In genomic region chrX:70257599-70258288, GRCh38 we compare ENCODE assay signal across 33 cellular contexts. TPM values are rescaled to one million over a fixed set of nuclear protein-coding genes. Genes with fewer than 3 reads are reported as not detected.
"Had no signal": no experiment of that assay in that cellular context is flagged by ENCODE, and none has a peak within 500 bp of the region (broad histone marks: within the 10 kb centered on the region; RNA-seq: fewer than 3 reads in every experiment).

No MANE protein-coding gene starts in this region.

- ATAC-seq: activated CD8-positive, alpha-beta memory T cell treated with anti-CD3 and anti-CD28 coated beads, Interleukin-2, amount 10 ng/mL, durations not matched to agents 7 days and 5 days; activated CD8-positive, alpha-beta T cell treated with anti-CD3 and anti-CD28 coated beads, Interleukin-2, amount 10 ng/mL, durations not matched to agents 7 days and 5 days; activated naive CD4-positive, alpha-beta T cell treated with anti-CD3 and anti-CD28 coated beads, Interleukin-2, amount 50 U/mL, for 72 hours; left ventricle myocardium superior; naive thymus-derived CD4-positive, alpha-beta T cell; sciatic nerve; stimulated activated naive B cell treated with anti-CD40 and anti-IgM and Interleukin-4, amounts not matched to agents 10 μg/mL and 1 μg/mL and 100 μg/mL, for 72 hours had no signal

- DNase-seq: activated B cell treated with CpG ODN at 0.5 μM for 24 hours; activated CD4-positive, alpha-beta T cell treated with anti-CD3 and anti-CD28 coated beads, Interleukin-2, amount 50 U/mL, for 1 hour; activated CD8-positive, alpha-beta memory T cell treated with anti-CD3 and anti-CD28 coated beads, Interleukin-2, amount 10 ng/mL, durations not matched to agents 7 days and 5 days; activated CD8-positive, alpha-beta T cell treated with anti-CD3 and anti-CD28 coated beads, Interleukin-2, amount 10 ng/mL, durations not matched to agents 7 days and 5 days; activated naive CD4-positive, alpha-beta T cell; activated T-cell treated with anti-CD3 and anti-CD28 coated beads, Interleukin-2, amount 50 U/mL, for 48 hours; adrenal gland; aorta; dorsolateral prefrontal cortex; effector memory CD4-positive, alpha-beta T cell; islet precursor cell; left ventricle myocardium superior; mammary epithelial cell; naive thymus-derived CD4-positive, alpha-beta T cell; ovary; stimulated activated CD4-positive, alpha-beta T cell treated with anti-CD3 and anti-CD28 coated beads, Interleukin-4, amount 100 ng/mL, for 24 hours; stimulated activated naive B cell treated with anti-CD40 and anti-IgM and Interleukin-4, amounts not matched to agents 10 μg/mL and 1 μg/mL and 100 μg/mL, for 72 hours; stomach; T1000; thyroid gland; upper lobe of left lung had no signal

- H3K36me3 Mint-ChIP-seq: activated CD8-positive, alpha-beta memory T cell treated with anti-CD3 and anti-CD28 coated beads, Interleukin-2, amount 10 ng/mL, durations not matched to agents 7 days and 5 days; brain; mesothelial cell of epicardium had no signal

- H3K4me1 ChIP-seq: adrenal gland, stomach, thyroid gland, upper lobe of left lung, vagina had no signal

- H3K27ac Mint-ChIP-seq: activated B cell treated with CpG ODN at 0.5 μM for 24 hours; activated CD8-positive, alpha-beta memory T cell treated with anti-CD3 and anti-CD28 coated beads, Interleukin-2, amount 10 ng/mL, durations not matched to agents 7 days and 5 days; activated CD8-positive, alpha-beta T cell treated with anti-CD3 and anti-CD28 coated beads, Interleukin-2, amount 10 ng/mL, durations not matched to agents 7 days and 5 days; activated T-helper 2 cell treated with anti-CD3 and anti-CD28 coated beads, Interferon-gamma antibody, Interleukin-2, Interleukin-4, amounts not matched to agents 10 μg/mL and 5 μg/mL and 100 μg/mL, durations not matched to agents 14 hours and 24 hours and 36 hours; brain; mesothelial cell of epicardium; progenitor cell of endocrine pancreas; stimulated activated naive B cell treated with anti-CD40 and anti-IgM and Interleukin-4, amounts not matched to agents 10 μg/mL and 1 μg/mL and 100 μg/mL, for 72 hours; T-helper 1 cell treated with Interleukin-12 subunit alpha and Interleukin-12 subunit beta and Interleukin-4 antibody, amounts not matched to agents 30 μg/mL and 1 μg/mL, for 36 hours had no signal

- FAIRE-seq: frontal cortex had no signal

- H3K4me3 ChIP-seq: adrenal gland, coronary artery, dorsolateral prefrontal cortex, ovary, skin epidermis, stomach, thyroid gland, upper lobe of left lung, vagina had no signal

- H3K27ac ChIP-seq: adrenal gland, coronary artery, dorsolateral prefrontal cortex, ovary, skin epidermis, stomach, thyroid gland, upper lobe of left lung, vagina had no signal

- H3K27me3 Mint-ChIP-seq: activated B cell treated with CpG ODN at 0.5 μM for 24 hours; activated CD8-positive, alpha-beta memory T cell treated with anti-CD3 and anti-CD28 coated beads, Interleukin-2, amount 10 ng/mL, durations not matched to agents 7 days and 5 days; brain; naive thymus-derived CD4-positive, alpha-beta T cell; progenitor cell of endocrine pancreas had no signal

- H3K9me3 ChIP-seq: adrenal gland, ovary, thyroid gland, upper lobe of left lung, vagina had no signal

- H3K4me1 Mint-ChIP-seq: activated B cell treated with CpG ODN at 0.5 μM for 24 hours; brain; mesothelial cell of epicardium; stimulated activated naive B cell treated with anti-CD40 and anti-IgM and Interleukin-4, amounts not matched to agents 10 μg/mL and 1 μg/mL and 100 μg/mL, for 72 hours had no signal

- H3K36me3 ChIP-seq: adrenal gland, ovary, stomach, thyroid gland, upper lobe of left lung, vagina had no signal

- H3K9me3 Mint-ChIP-seq: activated B cell treated with CpG ODN at 0.5 μM for 24 hours; activated T-helper 2 cell treated with anti-CD3 and anti-CD28 coated beads, Interferon-gamma antibody, Interleukin-2, Interleukin-4, amounts not matched to agents 10 μg/mL and 5 μg/mL and 100 μg/mL, durations not matched to agents 14 hours and 24 hours and 36 hours; naive thymus-derived CD4-positive, alpha-beta T cell; T-helper 1 cell treated with Interleukin-12 subunit alpha and Interleukin-12 subunit beta and Interleukin-4 antibody, amounts not matched to agents 30 μg/mL and 1 μg/mL, for 36 hours had no signal

- H3K27me3 ChIP-seq: ovary, thyroid gland, upper lobe of left lung, vagina had no signal

- H3K4me3 Mint-ChIP-seq: activated B cell treated with CpG ODN at 0.5 μM for 24 hours; activated CD8-positive, alpha-beta memory T cell treated with anti-CD3 and anti-CD28 coated beads, Interleukin-2, amount 10 ng/mL, durations not matched to agents 7 days and 5 days; activated CD8-positive, alpha-beta T cell treated with anti-CD3 and anti-CD28 coated beads, Interleukin-2, amount 10 ng/mL, durations not matched to agents 7 days and 5 days; brain; mesothelial cell of epicardium; naive thymus-derived CD4-positive, alpha-beta T cell; stimulated activated naive B cell treated with anti-CD40 and anti-IgM and Interleukin-4, amounts not matched to agents 10 μg/mL and 1 μg/mL and 100 μg/mL, for 72 hours; T-helper 1 cell treated with Interleukin-12 subunit alpha and Interleukin-12 subunit beta and Interleukin-4 antibody, amounts not matched to agents 30 μg/mL and 1 μg/mL, for 36 hours had no signal

RNA-seq across cellular contexts. Expression of gene P2RY4, which starts 2.3 kb away (rescaled TPM):
- polyA plus RNA-seq: aorta; naive thymus-derived CD4-positive, alpha-beta T cell; neural cell; stomach had no signal

RNA-seq across cellular contexts. Expression of gene ARR3, which starts 10.4 kb away (rescaled TPM):
- polyA plus RNA-seq: adrenal gland; aorta; mammary epithelial cell; naive thymus-derived CD4-positive, alpha-beta T cell; neural cell; ovary; stomach had no signal

RNA-seq across cellular contexts. Expression of gene AWAT1, which starts 23.3 kb away (rescaled TPM):
- polyA plus RNA-seq: adrenal gland; aorta; mammary epithelial cell; naive thymus-derived CD4-positive, alpha-beta T cell; neural cell; ovary; stomach had no signal

RNA-seq across cellular contexts. Expression of gene RAB41, which starts 24.2 kb away (rescaled TPM):
- polyA plus RNA-seq: adrenal gland; aorta; mammary epithelial cell; naive thymus-derived CD4-positive, alpha-beta T cell; neural cell; ovary; stomach had no signal
